ENCODE assay signal across 7 cellular contexts in the genomic region with DNA sequence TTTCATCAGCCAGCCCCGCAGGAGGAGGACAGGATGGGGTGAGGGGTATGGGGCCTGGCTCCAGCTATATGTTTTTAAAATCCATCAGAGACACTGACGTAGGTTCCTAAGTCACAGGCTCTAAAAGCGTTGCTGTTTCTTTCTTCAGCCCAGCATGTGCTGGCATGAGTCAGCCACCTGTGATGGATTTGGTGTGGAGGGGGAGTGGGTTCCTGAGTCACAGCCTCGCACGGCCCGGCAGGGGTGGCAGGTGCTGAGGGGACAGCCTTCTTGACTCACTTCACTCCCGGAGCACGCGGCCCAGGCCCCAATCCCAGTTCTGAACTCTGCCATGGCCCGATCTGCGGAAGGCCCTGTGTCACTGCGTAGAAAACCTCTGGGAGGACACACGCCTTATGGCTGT. TPM values are rescaled to one million over a fixed set of nuclear protein-coding genes. Genes with fewer than 3 reads are reported as not detected.
DNase-seq lines count a peak whose midpoint lies in the region; ATAC-seq, FAIRE-seq and TF ChIP-seq lines count a peak whose summit lies in the region.

No MANE protein-coding gene starts in this region.

- DNase-seq in IMR-90 (peak; percentile 100), brain microvascular endothelial cell (peak; percentile 99), kidney tubule cell (ENCODE audit: low spot score) (peak; percentile 70), urothelium cell line (ENCODE audit: low spot score) (peak; percentile 85), NCI-H2107 (lab: John Stamatoyannopoulos, UW) (no peak)

- no peaks in the 10 kb centered on the region for H3K9me3 ChIP-seq in IMR-90 (ENCODE audit: control insufficient read depth, insufficient read depth, low read length)

- H3K27me3 ChIP-seq in IMR-90 (ENCODE audit: control insufficient read depth, insufficient read depth, low read length) (no peaks in the 10 kb centered on the region), brain microvascular endothelial cell (replicated peaks) (no peaks in the 10 kb centered on the region)

- peak overlapping the region; percentile 99 for H4K91ac ChIP-seq in IMR-90 (ENCODE audit: insufficient read depth, low read depth, low read length)

- POLR2A ChIA-PET in IMR-90 (lab: Charles Lee; ENCODE audit: unreplicated experiment): interaction anchor here (0.6 to 1.4 kb wide), 2 partner anchors 8 to 149 kb away, joined by 3 to 5 read pairs; a partner anchor contains a TSS

- H4K20me1 ChIP-seq in IMR-90 (ENCODE audit: insufficient read depth, low read length): no peaks in the 10 kb centered on the region

- no CpG with 5 or more reads among the region's 13 CpGs for WGBS in IMR-90 (ENCODE audit: extremely low coverage in 2 of 2, insufficient read length in 1 of 2), 2 experiments

- dilution Hi-C loops in IMR-90 (cut with HindIII; ENCODE audit: low sequenced_read_pairs, unreplicated experiment): no loop called here

- CTCF ChIA-PET in IMR-90 (lab: Yijun Ruan, JAX): interaction anchor here (0.9 to 1.1 kb wide), 2 partner anchors 9 to 207 kb away, joined by 3 read pairs; no protein-coding TSS in a partner anchor

- peaks cover 39% of the 10 kb centered on the region for H3K36me3 ChIP-seq in IMR-90 (ENCODE audit: control insufficient read depth, insufficient read depth, low read length)
- peaks cover 46% of the 10 kb centered on the region for H3K36me3 ChIP-seq in brain microvascular endothelial cell (replicated peaks)

- peak overlapping the region; percentile 98 for H2BK5ac ChIP-seq in IMR-90 (ENCODE audit: low read depth, low read length, poor library complexity, severe bottlenecking)

- no peak; the same call in 1 of the 2 replicates for TF ChIP-seq RAD21 in IMR-90 (IDR thresholded peaks at IDR 0.05; ENCODE audit: low read length)

- peak overlapping the region; percentile 7; the same call in 1 of the 2 replicates for H3K9ac ChIP-seq in IMR-90 (ENCODE audit: low read depth, low read length)

- H3K27ac ChIP-seq in IMR-90 (ENCODE audit: insufficient read depth, low read length) (peak overlapping the region; percentile 91), brain microvascular endothelial cell (peak overlapping the region; percentile 98)

- peak overlapping the region; percentile 99 for H3K4ac ChIP-seq in IMR-90 (ENCODE audit: low read depth, low read length)

- H3K4me1 ChIP-seq in IMR-90 (ENCODE audit: control insufficient read depth, insufficient read depth, low read length): peaks cover 22% of the 10 kb centered on the region

- H4K8ac ChIP-seq in IMR-90 (ENCODE audit: low read depth in 2 of 2, low read length in 2 of 2): peak overlapping the region; percentile 88 to 91

- BruUV-seq in IMR-90 (replicated peaks; lab: Mats Ljungman, UMichigan): no TSS peak

- peak overlapping the region; percentile 94 for H3K14ac ChIP-seq in IMR-90 (replicated peaks; ENCODE audit: low read depth, low read length)

- in situ Hi-C loops in IMR-90 (cut with MboI; ENCODE audit: low sequenced_read_pairs) (no loop called here), brain microvascular endothelial cell (cut with HindIII; ENCODE audit: low pct_ligation_motif_present, low sequenced_read_pairs) (no loop called here)

- H3K23ac ChIP-seq in IMR-90 (ENCODE audit: low read depth, low read length): peak overlapping the region; percentile 83; the same call in 1 of the 2 replicates

- H3K4me3 ChIP-seq in IMR-90 (ENCODE audit: insufficient read depth, low read depth, low read length) (no peak overlapping the region), brain microvascular endothelial cell (ENCODE audit: low read depth, low read length) (no peak overlapping the region)

- H3K56ac ChIP-seq in IMR-90 (ENCODE audit: extremely low read depth, insufficient read depth, low read length): peak overlapping the region; percentile 55

- no peak overlapping the region for H3K4me2 ChIP-seq in IMR-90 (ENCODE audit: low read depth, low read length)

- no peak for TF ChIP-seq POLR2A in IMR-90 (IDR thresholded peaks at IDR 0.05; ENCODE audit: low read depth, low read length)

- peak overlapping the region; percentile 89 for H2AK9ac ChIP-seq in IMR-90 (replicated peaks; ENCODE audit: low read depth, low read length, poor library complexity)

- H2BK15ac ChIP-seq in IMR-90 (ENCODE audit: low read depth, low read length): peak overlapping the region; percentile 95; the same call in 2 of the 3 replicates

- peaks cover 14 to 75% of the 10 kb centered on the region in 2 experiments; a peak in 3 of 4 replicates for H3K79me1 ChIP-seq in IMR-90 (ENCODE audit: low read depth in 1 of 2, low read length in 2 of 2)

- peak overlapping the region; percentile 83 for H2AFZ ChIP-seq in IMR-90 (replicated peaks; ENCODE audit: low read length, poor library complexity)

- peak overlapping the region; percentile 100 for H2AK5ac ChIP-seq in IMR-90 (ENCODE audit: low read depth, low read length)

- TF ChIP-seq CTCF in IMR-90 (conservative IDR thresholded peaks at IDR 0.05; ENCODE audit: low read depth, low read length): no peak
- no peak for TF ChIP-seq CTCF in brain microvascular endothelial cell (IDR thresholded peaks at IDR 0.05; ENCODE audit: low read depth, low read length, missing control alignments)

- ATAC-seq in IMR-90 (ENCODE audit: low read depth) (peak; percentile 95), GM19463 (IDR thresholded peaks at IDR 0.05; ENCODE audit: unreplicated experiment) (no peak)
- no peak for ATAC-seq in activated CD4-positive, CD25-positive, alpha-beta regulatory T cell treated with anti-CD3 and anti-CD28 coated beads, Interleukin-2, amount 50 U/mL, for 24 hours

- H4K5ac ChIP-seq in IMR-90 (ENCODE audit: low read depth, low read length): peak overlapping the region; percentile 82

- peaks cover 21% of the 10 kb centered on the region for H3K9me1 ChIP-seq in IMR-90 (ENCODE audit: insufficient read depth, low read length)

- FAIRE-seq in urothelium cell line (lab: Jason Lieb, UNC): no peak

- H2BK120ac ChIP-seq in IMR-90 (ENCODE audit: low read depth, low read length): peak overlapping the region; percentile 99

- intact Hi-C loops in IMR-90 (cut with micrococcal nuclease): no loop called here

- peak overlapping the region; percentile 98 for H2BK20ac ChIP-seq in IMR-90 (ENCODE audit: low read depth, low read length)

- peak overlapping the region; percentile 43 for H3K18ac ChIP-seq in IMR-90 (ENCODE audit: low read depth, low read length)

TF ChIP-seq in IMR-90, 13 proteins besides CTCF, POLR2A, EP300 and RAD21:
- TF ChIP-seq FOS (IDR thresholded peaks at IDR 0.05; ENCODE audit: low read depth, low read length) (peak; percentile 100), MXI1 (IDR thresholded peaks at IDR 0.05; ENCODE audit: borderline replicate concordance, low read depth, low read length) (peak; percentile 73; the same call in 1 of the 2 replicates), NFE2L2 (IDR thresholded peaks at IDR 0.05; ENCODE audit: low read depth, low read length) (peak; percentile 80), SMC3 (IDR thresholded peaks at IDR 0.05; ENCODE audit: low read depth, low read length) (peak; percentile 19; the same call in 1 of the 2 replicates), CHD1 (IDR thresholded peaks at IDR 0.05; ENCODE audit: low read depth, low read length) (no peak), RFX5 (IDR thresholded peaks at IDR 0.05; ENCODE audit: low read depth, low read length) (no peak), RCOR1 (IDR thresholded peaks at IDR 0.05; ENCODE audit: insufficient replicate concordance, low read length) (peak; percentile 97), MAFK (IDR thresholded peaks at IDR 0.05; ENCODE audit: low read depth, low read length) (no peak), MAZ (IDR thresholded peaks at IDR 0.05; ENCODE audit: borderline replicate concordance, low read depth, low read length) (peak; percentile 88; the same call in 1 of the 2 replicates), CEBPB (IDR thresholded peaks at IDR 0.05; ENCODE audit: low read depth, low read length) (peak; percentile 85), BHLHE40 (IDR thresholded peaks at IDR 0.05; ENCODE audit: low read depth, low read length) (peak; percentile 97)
- TF ChIP-seq, protein P1, sequence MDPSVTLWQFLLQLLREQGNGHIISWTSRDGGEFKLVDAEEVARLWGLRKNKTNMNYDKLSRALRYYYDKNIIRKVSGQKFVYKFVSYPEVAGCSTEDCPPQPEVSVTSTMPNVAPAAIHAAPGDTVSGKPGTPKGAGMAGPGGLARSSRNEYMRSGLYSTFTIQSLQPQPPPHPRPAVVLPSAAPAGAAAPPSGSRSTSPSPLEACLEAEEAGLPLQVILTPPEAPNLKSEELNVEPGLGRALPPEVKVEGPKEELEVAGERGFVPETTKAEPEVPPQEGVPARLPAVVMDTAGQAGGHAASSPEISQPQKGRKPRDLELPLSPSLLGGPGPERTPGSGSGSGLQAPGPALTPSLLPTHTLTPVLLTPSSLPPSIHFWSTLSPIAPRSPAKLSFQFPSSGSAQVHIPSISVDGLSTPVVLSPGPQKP (IDR thresholded peaks at IDR 0.05; ENCODE audit: borderline replicate concordance, low read depth, low read length): 0 out of 2 replicates have a peak, but pooled peaks have one; percentile 41
- TF ChIP-seq, protein P2, sequence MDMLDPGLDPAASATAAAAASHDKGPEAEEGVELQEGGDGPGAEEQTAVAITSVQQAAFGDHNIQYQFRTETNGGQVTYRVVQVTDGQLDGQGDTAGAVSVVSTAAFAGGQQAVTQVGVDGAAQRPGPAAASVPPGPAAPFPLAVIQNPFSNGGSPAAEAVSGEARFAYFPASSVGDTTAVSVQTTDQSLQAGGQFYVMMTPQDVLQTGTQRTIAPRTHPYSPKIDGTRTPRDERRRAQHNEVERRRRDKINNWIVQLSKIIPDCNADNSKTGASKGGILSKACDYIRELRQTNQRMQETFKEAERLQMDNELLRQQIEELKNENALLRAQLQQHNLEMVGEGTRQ (IDR thresholded peaks at IDR 0.05; ENCODE audit: low read depth, low read length): peak; percentile 57

RNA-seq across cellular contexts. Expression of a gene that starts 38.8 kb away (rescaled TPM):
- 109 and 118 TPM in 2 replicates for total RNA-seq in IMR-90 (2012; rRNA removed)
- 134 and 140 TPM in 2 replicates for polyA plus RNA-seq in IMR-90 (2012; rRNA removed)
- polyA plus RNA-seq in IMR-90 (2012; cell fraction: cytosol; rRNA removed): 54.4 and 111 TPM in 2 replicates
- polyA plus RNA-seq in IMR-90 (2012; cell fraction: nucleus; rRNA removed; ENCODE audit: low replicate concordance): 60.2 and 86.2 TPM in 2 replicates
